Comparison of ENCODE assay signal across 8 cellular contexts in genomic region chr15:67033521-67033920, GRCh38. TPM values are rescaled to one million over a fixed set of nuclear protein-coding genes. Genes with fewer than 3 reads are reported as not detected.
DNase-seq lines count a peak whose midpoint lies in the region; ATAC-seq, FAIRE-seq and TF ChIP-seq lines count a peak whose summit lies in the region.

No MANE protein-coding gene starts in this region.

- no peak overlapping the region for H3K9ac ChIP-seq in HepG2 (ENCODE audit: insufficient read depth, low read depth, low read length)

- H3K36me3 ChIP-seq in right lobe of liver (no peaks in the 10 kb centered on the region), HepG2 (replicated peaks in 1 of 2; ENCODE audit: control insufficient read depth in 1 of 2, insufficient read depth in 2 of 2, low read length in 2 of 2) (peaks cover 0 to 1% of the 10 kb centered on the region in 2 experiments; a peak in 1 of 5 replicates), ectodermal cell (ENCODE audit: control insufficient read depth, insufficient read depth, low read length) (no peaks in the 10 kb centered on the region), urinary bladder (ENCODE audit: insufficient read depth) (no peaks in the 10 kb centered on the region)

- intact Hi-C loops in right lobe of liver (cut with DNase I) (no loop called here), HepG2 (cut with micrococcal nuclease; ENCODE audit: unreplicated experiment) (no loop called here)

- in situ Hi-C loops in HepG2 (cut with HindIII; ENCODE audit: extremely low pct_ligation_motif_present, low pct_unique_long_range_greater_than_20kb) = no loop called here

- H3K27ac ChIP-seq in right lobe of liver (no peak overlapping the region), HepG2 (ENCODE audit: extremely low read length, insufficient read depth, low read length) (no peak overlapping the region), ectodermal cell (ENCODE audit: insufficient read depth, low read depth, low read length, poor library complexity, severe bottlenecking) (no peak overlapping the region), urinary bladder (ENCODE audit: low read depth) (no peak overlapping the region)

- no peaks in the 10 kb centered on the region for H3K9me3 Mint-ChIP-seq in naive B cell

- H3K27me3 Mint-ChIP-seq in naive B cell = peaks cover 0 to 6% (median 0%) of the 10 kb centered on the region in 3 donors

- no peak overlapping the region for H3K4me2 ChIP-seq in HepG2 (ENCODE audit: low read depth, low read length)

- TF ChIP-seq RAD21 in HepG2 (CRISPR knock-in tag; IDR thresholded peaks at IDR 0.05) = no peak

- POLR2A ChIA-PET in HepG2 (lab: Yijun Ruan, JAX) = no interaction called here

- ATAC-seq in right lobe of liver (peak; percentile 9 to 25 (median 17)), HepG2 (no peak), naive B cell (ENCODE audit: low read depth in 2 of 2) (peak; percentile 53)

- CTCF ChIA-PET in HepG2 (lab: Yijun Ruan, JAX; ENCODE audit: low intra/inter-chr PET ratio, low total read pairs) = no interaction called here

- TF ChIP-seq EP300 in HepG2 (IDR thresholded peaks at IDR 0.05; ENCODE audit: low read depth in 2 of 2, low read length in 2 of 2) = no peak
- TF ChIP-seq EP300 in HepG2 (CRISPR knock-in tag; IDR thresholded peaks at IDR 0.05; ENCODE audit: borderline replicate concordance) = no peak

- no peak for TF ChIP-seq CTCF in right lobe of liver (IDR thresholded peaks at IDR 0.05)
- TF ChIP-seq CTCF in HepG2 (CRISPR knock-in tag; IDR thresholded peaks at IDR 0.05) = no peak

- H3K4me1 Mint-ChIP-seq in naive B cell = peaks cover 11 to 33% (median 29%) of the 10 kb centered on the region in 3 donors

- no peak overlapping the region for H2AFZ ChIP-seq in HepG2 (ENCODE audit: low read length)

- H3K4me3 ChIP-seq in right lobe of liver (no peak overlapping the region), HepG2 (replicated peaks in 1 of 3; ENCODE audit: insufficient read depth in 1 of 3, low read depth in 2 of 3, low read length in 3 of 3) (no peak overlapping the region), ectodermal cell (ENCODE audit: insufficient read depth, low read depth, low read length) (peak overlapping the region; percentile 25), urinary bladder (ENCODE audit: low read depth, low read length) (peak overlapping the region; percentile 16)

- peaks cover 13% of the 10 kb centered on the region for H4K20me1 ChIP-seq in HepG2 (ENCODE audit: insufficient read depth, low read length)

- H3K27me3 ChIP-seq in right lobe of liver = no peaks in the 10 kb centered on the region
- no peaks in the 10 kb centered on the region for H3K27me3 ChIP-seq in HepG2 (ENCODE audit: control insufficient read depth in 1 of 2, insufficient read depth in 2 of 2, low read length in 2 of 2)
- H3K27me3 ChIP-seq in ectodermal cell (ENCODE audit: control insufficient read depth, insufficient read depth, low read length, poor library complexity, severe bottlenecking) = peaks cover 28% of the 10 kb centered on the region

- no peaks in the 10 kb centered on the region for H3K36me3 Mint-ChIP-seq in naive B cell

- TF ChIP-seq POLR2A in right lobe of liver (IDR thresholded peaks at IDR 0.05) = no peak
- TF ChIP-seq POLR2A in HepG2 (IDR thresholded peaks at IDR 0.05; ENCODE audit: insufficient read depth in 1 of 2, low read depth in 2 of 2, low read length in 2 of 2) = no peak

- peak overlapping the region in 3 of 8 donors; percentile 79 to 85 (median 83) for H3K4me3 Mint-ChIP-seq in naive B cell

- H3K4me1 ChIP-seq in right lobe of liver = peaks cover 0 to 28% (median 5%) of the 10 kb centered on the region in 4 donors
- peaks cover 41% of the 10 kb centered on the region for H3K4me1 ChIP-seq in HepG2 (ENCODE audit: insufficient read depth, low read length)
- H3K4me1 ChIP-seq in ectodermal cell (ENCODE audit: control insufficient read depth, insufficient read depth, low read length) = peaks cover 39% of the 10 kb centered on the region
- H3K4me1 ChIP-seq in urinary bladder (ENCODE audit: insufficient read depth) = no peaks in the 10 kb centered on the region

- no peaks in the 10 kb centered on the region for H3K9me3 ChIP-seq in right lobe of liver
- no peaks in the 10 kb centered on the region for H3K9me3 ChIP-seq in HepG2 (ENCODE audit: low read length)
- no peaks in the 10 kb centered on the region for H3K9me3 ChIP-seq in ectodermal cell (ENCODE audit: control insufficient read depth, low read length)

- DNase-seq in right lobe of liver = no peak
- no peak for DNase-seq in HepG2 (ENCODE audit: low spot score)
- DNase-seq in naive B cell = no peak
- no peak for DNase-seq in NCI-H1694 treated with DMSO at 0.1 percent for 48 hours (lab: John Stamatoyannopoulos, UW)
- no peak for DNase-seq in DMS153 (lab: John Stamatoyannopoulos, UW)
- DNase-seq in NCI-H82 treated with DMSO at 0.1 percent for 48 hours (lab: John Stamatoyannopoulos, UW; ENCODE audit: unreplicated experiment) = no peak

- no peaks in the 10 kb centered on the region for H3K79me2 ChIP-seq in HepG2 (ENCODE audit: insufficient read depth, low read length)

- H3K27ac Mint-ChIP-seq in naive B cell = peak overlapping the region in 2 of 6 donors; percentile 58 to 89

- FAIRE-seq in HepG2 (lab: Jason Lieb, UNC) = no peak

- BruUV-seq in HepG2 (replicated peaks; lab: Mats Ljungman, UMichigan) = no TSS peak

- WGBS in right lobe of liver (ENCODE audit: insufficient coverage, low coverage, low lambda C conversion rate, missing lambda C conversion rate) = 19% methylated on average over 14 of the region's 50 CpGs
- WGBS in HepG2 (ENCODE audit: low lambda C conversion rate) = 98% methylated on average over 50 of the region's 50 CpGs
- 11% methylated on average over 50 of the region's 50 CpGs for WGBS in ectodermal cell, 2 experiments
- 8% methylated on average over 50 of the region's 50 CpGs for WGBS in urinary bladder

TF ChIP-seq in HepG2, 621 proteins besides CTCF, POLR2A, EP300 and RAD21 (continues in another document):
- TF ChIP-seq RBAK (CRISPR knock-in tag; IDR thresholded peaks at IDR 0.05) (no peak), KLF13 (CRISPR knock-in tag; IDR thresholded peaks at IDR 0.05) (no peak), TBX2 (CRISPR knock-in tag; IDR thresholded peaks at IDR 0.05; ENCODE audit: borderline replicate concordance) (no peak), ONECUT2 (CRISPR knock-in tag; IDR thresholded peaks at IDR 0.05) (no peak), CCDC6 (CRISPR knock-in tag; IDR thresholded peaks at IDR 0.05) (no peak), BATF2 (CRISPR knock-in tag; IDR thresholded peaks at IDR 0.05) (no peak), MED13 (CRISPR knock-in tag; IDR thresholded peaks at IDR 0.05) (no peak), ZNF451 (CRISPR knock-in tag; IDR thresholded peaks at IDR 0.05) (no peak), TIGD3 (CRISPR knock-in tag; IDR thresholded peaks at IDR 0.05; ENCODE audit: borderline replicate concordance) (no peak), ZNF17 (CRISPR knock-in tag; IDR thresholded peaks at IDR 0.05) (no peak), ZNF333 (CRISPR knock-in tag; IDR thresholded peaks at IDR 0.05; ENCODE audit: borderline replicate concordance) (no peak)

RNA-seq across cellular contexts. Expression of gene SMAD3, which starts 31.9 kb away (rescaled TPM):
- 10 to 100 TPM in 5 of 6 experiments, 1 to 10 TPM in 1; 9.2 to 34.0 (median 14.4) TPM for total RNA-seq in right lobe of liver
- total RNA-seq in HepG2 (2016; rRNA removed; fragmentation: Illumina TruSeq; extraction: Trizol) = 8.6 and 10.0 TPM in 2 replicates
- 5.9 and 6.9 TPM in 2 replicates for total RNA-seq in HepG2 (2016; cell fraction: cytosol; rRNA removed; fragmentation: Illumina TruSeq; extraction: Trizol; ENCODE audit: low read depth)
- 8.6 and 9.2 TPM in 2 replicates for total RNA-seq in HepG2 (2016; cell fraction: insoluble cytoplasmic fraction; rRNA removed; fragmentation: Illumina TruSeq; extraction: Trizol)
- total RNA-seq in HepG2 (2016; cell fraction: membrane; rRNA removed; fragmentation: Illumina TruSeq; extraction: Trizol) = 6.1 and 6.5 TPM in 2 replicates
- 15.6 and 16.8 TPM in 2 replicates for total RNA-seq in HepG2 (2016; cell fraction: nucleus; rRNA removed; fragmentation: Illumina TruSeq; extraction: Trizol)
- 56.3 and 59.1 TPM in 2 replicates for polyA plus RNA-seq in HepG2 (2011; rRNA removed)
- polyA plus RNA-seq in HepG2 (2011; cell fraction: cytosol; rRNA removed) = 15.3 and 17.1 TPM in 2 replicates
- polyA plus RNA-seq in HepG2 (2011; cell fraction: nucleus; rRNA removed) = 92.6 and 110 TPM in 2 replicates
- 27.7 and 30.7 TPM in 2 replicates for polyA plus RNA-seq in HepG2 (2012)
- 0.69 and 1.4 TPM in 2 replicates for polyA plus RNA-seq in HepG2 (2016; cell fraction: cytosol; fragmentation: Illumina TruSeq; extraction: Trizol; ENCODE audit: low read depth)
- polyA plus RNA-seq in HepG2 (2016; cell fraction: insoluble cytoplasmic fraction; fragmentation: Illumina TruSeq; extraction: Trizol; ENCODE audit: low read depth) = 9.8 and 12.0 TPM in 2 replicates
- 2.7 and 3.7 TPM in 2 replicates for polyA plus RNA-seq in HepG2 (2016; cell fraction: membrane; fragmentation: Illumina TruSeq; extraction: Trizol; ENCODE audit: low read depth)
- 25.8 and 26.1 TPM in 2 replicates for polyA plus RNA-seq in HepG2 (2016; cell fraction: nucleus; fragmentation: Illumina TruSeq; extraction: Trizol; ENCODE audit: insufficient read depth, low read depth)
- 37.4 and 65.9 TPM in 2 replicates for polyA minus RNA-seq in HepG2 (2011; rRNA and poly(A)+ RNA removed; ENCODE audit: low replicate concordance)
- 17.8 and 26.2 TPM in 2 replicates for polyA minus RNA-seq in HepG2 (2011; cell fraction: cytosol; rRNA and poly(A)+ RNA removed)
- 43.8 and 50.1 TPM in 2 replicates for polyA minus RNA-seq in HepG2 (2011; cell fraction: nucleus; rRNA and poly(A)+ RNA removed)
- polyA plus RNA-seq in ectodermal cell (2013, experiment 1 of 4) = 32.7 TPM
- polyA plus RNA-seq in ectodermal cell (2013, experiment 2 of 4) = 30.2 TPM
- 21.6 TPM for polyA plus RNA-seq in ectodermal cell (2013, experiment 3 of 4)
- 27.4 TPM for polyA plus RNA-seq in ectodermal cell (2013, experiment 4 of 4)
- polyA plus RNA-seq in naive B cell (ENCODE audit: low read depth in 6 of 6) = 10 to 100 TPM; 34.7 to 68.7 (median 38.0) TPM
- 31.2 TPM for total RNA-seq in urinary bladder
- 28.3 TPM for polyA plus RNA-seq in urinary bladder

Comparison
In these comparisons a context has a peak if more than half of its experiments do, and no peak if none do; other contexts are left out.
1. H3K4me3 ChIP-seq: peak in ectodermal cell (single experiment) and urinary bladder (single experiment); none in right lobe of liver (0 of 3) and HepG2 (0 of 3).